ENCODE assay signal across 18 cellular contexts in genomic region chr16:2243031-2243528, GRCh38. TPM values are rescaled to one million over a fixed set of nuclear protein-coding genes. Genes with fewer than 3 reads are reported as not detected.
DNase-seq lines count a peak whose midpoint lies in the region; ATAC-seq and TF ChIP-seq lines count a peak whose summit lies in the region.
"Had no signal": no experiment of that assay in that cellular context is flagged by ENCODE, and none has a peak within 500 bp of the region (broad histone marks: within the 10 kb centered on the region; RNA-seq: fewer than 3 reads in every experiment).

No MANE protein-coding gene starts in this region.

- H3K27me3 Mint-ChIP-seq in HFFc6 (ENCODE audit: insufficient read depth), result no peaks in the 10 kb centered on the region
- H3K27me3 Mint-ChIP-seq: activated CD4-positive, alpha-beta T cell treated with anti-CD3 and anti-CD28 coated beads for 36 hours; central memory CD8-positive, alpha-beta T cell had no signal

- no peak overlapping the region for H3K4me3 Mint-ChIP-seq in HFFc6
- H3K4me3 Mint-ChIP-seq: activated CD4-positive, alpha-beta T cell treated with anti-CD3 and anti-CD28 coated beads for 36 hours; central memory CD8-positive, alpha-beta T cell had no signal

- TF ChIP-seq CTCF in HFFc6 (IDR thresholded peaks at IDR 0.05), result no peak; the same call in 1 of the 2 replicates

- DNase-seq in ELF-1 (ENCODE audit: low read depth, low spot score) (peak; percentile 43), HuH-7 (ENCODE audit: low spot score) (peak; percentile 73), epidermal melanocyte (ENCODE audit: insufficient read length, low spot score) (peak; percentile 4), HFFc6 (no peak), AG08396 (ENCODE audit: low spot score) (no peak)
- DNase-seq: activated CD4-positive, alpha-beta T cell treated with anti-CD3 and anti-CD28 coated beads for 36 hours; activated effector memory CD4-positive, alpha-beta T cell treated with Interleukin-2 at 50 U/mL for 16 hours; effector memory CD4-positive, alpha-beta T cell; KG1; NCI-H1048; NCI-H2081; NCI-H510A; SJCRH30; stimulated activated naive CD4-positive, alpha-beta T cell treated with Interleukin-2 at 50 U/mL for 16 hours; trophoblast cell had no signal

- no peak for ATAC-seq in HG03565 (IDR thresholded peaks at IDR 0.05; ENCODE audit: unreplicated experiment)
- ATAC-seq: activated CD4-positive, alpha-beta T cell treated with anti-CD3 and anti-CD28 coated beads for 36 hours had no signal

- peaks cover 14% of the 10 kb centered on the region for H3K36me3 Mint-ChIP-seq in HFFc6 (ENCODE audit: low read depth)

- H3K4me1 Mint-ChIP-seq in HFFc6 (ENCODE audit: low read depth), result no peaks in the 10 kb centered on the region
- H3K4me1 Mint-ChIP-seq: activated CD4-positive, alpha-beta T cell treated with anti-CD3 and anti-CD28 coated beads for 36 hours; central memory CD8-positive, alpha-beta T cell; neural crest cell had no signal

- H3K9me3 Mint-ChIP-seq in HFFc6, result no peaks in the 10 kb centered on the region
- H3K9me3 Mint-ChIP-seq: central memory CD8-positive, alpha-beta T cell; neural crest cell had no signal

- H3K27ac Mint-ChIP-seq in HFFc6, result no peak overlapping the region
- H3K27ac Mint-ChIP-seq: activated CD4-positive, alpha-beta T cell treated with anti-CD3 and anti-CD28 coated beads for 36 hours had no signal

RNA-seq across cellular contexts. Expression of gene DNASE1L2, which starts 6.8 kb away (rescaled TPM):
- 1 to 10 TPM in 4 of 6 experiments, under 1 TPM in 2; 0.82 to 1.5 (median 1.1) TPM for total RNA-seq in HFFc6 (2021; fragmentation: NEBNext Ultra II Directional; extraction: Animal tissue kit (Norgen Biotek cat#: 25700))

RNA-seq across cellular contexts. Expression of gene ECI1, which starts 8.3 kb away (rescaled TPM):
- total RNA-seq in HFFc6 (2021; fragmentation: NEBNext Ultra II Directional; extraction: Animal tissue kit (Norgen Biotek cat#: 25700)), result 10 to 100 TPM; 30.3 to 47.8 (median 35.4) TPM

RNA-seq across cellular contexts. Expression of gene E4F1, which starts 19.7 kb away (rescaled TPM):
- total RNA-seq in HFFc6 (2021; fragmentation: NEBNext Ultra II Directional; extraction: Animal tissue kit (Norgen Biotek cat#: 25700)), result 10 to 100 TPM; 15.8 to 19.8 (median 16.7) TPM

RNA-seq across cellular contexts. Expression of gene RNPS1, which starts 24.8 kb away (rescaled TPM):
- total RNA-seq in HFFc6 (2021; fragmentation: NEBNext Ultra II Directional; extraction: Animal tissue kit (Norgen Biotek cat#: 25700)), result 100 to 1,000 TPM; 127 to 163 (median 140) TPM

RNA-seq across cellular contexts. Expression of gene PGP, which starts 28.4 kb away (rescaled TPM):
- total RNA-seq in HFFc6 (2021; fragmentation: NEBNext Ultra II Directional; extraction: Animal tissue kit (Norgen Biotek cat#: 25700)), result 10 to 100 TPM; 12.8 to 17.8 (median 15.1) TPM

Comparison
In these comparisons a context has a peak if more than half of its experiments do, and no peak if none do; other contexts are left out.
1. DNase-seq: peak in ELF-1 (single experiment), HuH-7 (single experiment) and epidermal melanocyte (single experiment); none in HFFc6 (single experiment) and AG08396 (single experiment).